In the genomic region with DNA sequence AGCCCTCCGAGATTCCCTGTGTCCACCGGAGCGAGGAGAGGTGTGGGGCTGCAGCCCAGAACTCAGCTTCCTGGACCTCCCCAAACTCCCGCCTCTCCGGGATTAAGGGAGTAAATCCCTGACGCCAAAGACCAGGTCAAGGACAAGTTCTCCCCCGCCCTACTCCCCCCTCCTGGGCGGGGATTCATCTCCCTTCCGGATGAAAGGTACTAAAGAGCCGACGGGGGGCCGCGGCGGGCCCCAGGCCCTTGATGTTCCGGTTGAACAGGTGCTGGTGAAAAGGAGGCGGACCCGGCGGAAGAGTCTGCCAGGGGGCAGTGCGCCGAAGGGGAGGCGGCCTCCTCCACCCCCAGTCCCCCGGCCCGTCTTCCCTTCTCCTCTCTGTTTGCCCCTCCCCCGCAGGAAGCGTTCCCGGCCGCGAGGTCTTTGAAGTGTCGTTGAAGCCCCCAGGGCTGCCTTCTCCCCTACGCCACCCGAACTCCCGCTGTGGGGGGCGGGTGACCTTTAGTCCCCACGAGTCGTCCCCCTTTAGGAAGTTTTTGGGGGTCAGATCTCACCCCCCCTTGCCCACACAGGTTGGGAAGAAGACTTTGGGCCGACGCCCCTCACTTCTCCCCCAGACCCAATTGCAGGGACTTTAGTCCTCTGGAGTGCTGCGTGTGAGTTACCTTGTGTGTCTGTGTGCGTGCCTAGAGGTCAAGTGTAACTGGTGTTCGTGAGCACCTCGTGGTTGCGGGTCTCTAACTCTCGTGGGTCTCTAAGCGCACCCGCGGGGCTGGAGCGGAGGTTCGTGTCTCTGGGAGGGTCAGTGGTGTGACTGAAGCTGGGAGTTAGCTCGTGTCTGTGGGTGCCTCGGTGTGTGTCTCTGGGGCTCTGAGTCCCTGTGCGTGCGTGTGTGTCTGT, we compare ENCODE assay signal across 1 cellular context.
A peak's percentile ranks its signal among the peaks of the same experiment; 100 is the strongest.
TF ChIP-seq lines count a peak whose summit lies in the region.

No MANE protein-coding gene starts in this region.

TF ChIP-seq in K562, 482 proteins besides CTCF, POLR2A, EP300 and RAD21 (continued from another document and continues in another):
- TF ChIP-seq, protein P1, sequence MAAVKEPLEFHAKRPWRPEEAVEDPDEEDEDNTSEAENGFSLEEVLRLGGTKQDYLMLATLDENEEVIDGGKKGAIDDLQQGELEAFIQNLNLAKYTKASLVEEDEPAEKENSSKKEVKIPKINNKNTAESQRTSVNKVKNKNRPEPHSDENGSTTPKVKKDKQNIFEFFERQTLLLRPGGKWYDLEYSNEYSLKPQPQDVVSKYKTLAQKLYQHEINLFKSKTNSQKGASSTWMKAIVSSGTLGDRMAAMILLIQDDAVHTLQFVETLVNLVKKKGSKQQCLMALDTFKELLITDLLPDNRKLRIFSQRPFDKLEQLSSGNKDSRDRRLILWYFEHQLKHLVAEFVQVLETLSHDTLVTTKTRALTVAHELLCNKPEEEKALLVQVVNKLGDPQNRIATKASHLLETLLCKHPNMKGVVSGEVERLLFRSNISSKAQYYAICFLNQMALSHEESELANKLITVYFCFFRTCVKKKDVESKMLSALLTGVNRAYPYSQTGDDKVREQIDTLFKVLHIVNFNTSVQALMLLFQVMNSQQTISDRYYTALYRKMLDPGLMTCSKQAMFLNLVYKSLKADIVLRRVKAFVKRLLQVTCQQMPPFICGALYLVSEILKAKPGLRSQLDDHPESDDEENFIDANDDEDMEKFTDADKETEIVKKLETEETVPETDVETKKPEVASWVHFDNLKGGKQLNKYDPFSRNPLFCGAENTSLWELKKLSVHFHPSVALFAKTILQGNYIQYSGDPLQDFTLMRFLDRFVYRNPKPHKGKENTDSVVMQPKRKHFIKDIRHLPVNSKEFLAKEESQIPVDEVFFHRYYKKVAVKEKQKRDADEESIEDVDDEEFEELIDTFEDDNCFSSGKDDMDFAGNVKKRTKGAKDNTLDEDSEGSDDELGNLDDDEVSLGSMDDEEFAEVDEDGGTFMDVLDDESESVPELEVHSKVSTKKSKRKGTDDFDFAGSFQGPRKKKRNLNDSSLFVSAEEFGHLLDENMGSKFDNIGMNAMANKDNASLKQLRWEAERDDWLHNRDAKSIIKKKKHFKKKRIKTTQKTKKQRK (IDR thresholded peaks at IDR 0.05; ENCODE audit: borderline replicate concordance, low read depth, low read length), result no peak
- TF ChIP-seq PTBP1 (IDR thresholded peaks at IDR 0.05; ENCODE audit: low read depth, low read length) (peak; percentile 86; the same call in 1 of the 2 replicates), CHD1 (IDR thresholded peaks at IDR 0.05; ENCODE audit: low read length) (peak; percentile 75), L3MBTL2 (IDR thresholded peaks at IDR 0.05) (peak; percentile 77; the same call in 1 of the 2 replicates), CBX2 (IDR thresholded peaks at IDR 0.05; ENCODE audit: insufficient read depth, low read length, poor library complexity, severe bottlenecking) (no peak), RCOR1 (IDR thresholded peaks at IDR 0.05; ENCODE audit: borderline replicate concordance in 1 of 2, low read depth in 2 of 2, low read length in 2 of 2) (peak in 1 of 2 experiments; percentile 88; a peak in 2 of 4 replicates), HMBOX1 (IDR thresholded peaks at IDR 0.05) (0 out of 2 replicates have a peak, but pooled peaks have one; percentile 36), ZNF717 (CRISPR knock-in tag; IDR thresholded peaks at IDR 0.05) (no peak), ZSCAN29 (IDR thresholded peaks at IDR 0.05) (0 out of 2 replicates have a peak, but pooled peaks have one; percentile 22), HSF4 (CRISPR knock-in tag; IDR thresholded peaks at IDR 0.05; ENCODE audit: borderline replicate concordance) (no peak), ZNF444 (CRISPR knock-in tag; IDR thresholded peaks at IDR 0.05) (no peak), RBM22 (IDR thresholded peaks at IDR 0.05; ENCODE audit: low read depth, low read length, poor library complexity, severe bottlenecking) (no peak), LEF1 (IDR thresholded peaks at IDR 0.05) (0 out of 2 replicates have a peak, but pooled peaks have one; percentile 62), NR2C1 (IDR thresholded peaks at IDR 0.05) (0 out of 2 replicates have a peak, but pooled peaks have one; percentile 20), NR2C1 (tag; IDR thresholded peaks at IDR 0.05) (peak; percentile 81), ELF4 (CRISPR knock-in tag; IDR thresholded peaks at IDR 0.05) (no peak), ZNF431 (CRISPR knock-in tag; IDR thresholded peaks at IDR 0.05) (0 out of 2 replicates have a peak, but pooled peaks have one; percentile 16), ZNF668 (CRISPR knock-in tag; IDR thresholded peaks at IDR 0.05) (no peak), RBM14 (IDR thresholded peaks at IDR 0.05; ENCODE audit: borderline replicate concordance, insufficient read depth, low read depth, low read length) (no peak), NFATC3 (IDR thresholded peaks at IDR 0.05) (no peak), MEF2D (tag; conservative IDR thresholded peaks at IDR 0.05; ENCODE audit: low read depth) (no peak), KAT8 (IDR thresholded peaks at IDR 0.05; ENCODE audit: low read depth) (no peak), PHTF2 (CRISPR knock-in tag; IDR thresholded peaks at IDR 0.05) (no peak), MYNN (IDR thresholded peaks at IDR 0.05) (peak; percentile 55; the same call in 1 of the 2 replicates), MYNN (CRISPR knock-in tag; IDR thresholded peaks at IDR 0.05) (no peak), NBN (IDR thresholded peaks at IDR 0.05; ENCODE audit: low read depth) (peak; percentile 54; the same call in 1 of the 2 replicates), PHF8 (IDR thresholded peaks at IDR 0.05; ENCODE audit: borderline replicate concordance, low read length) (peak; percentile 25; the same call in 1 of the 2 replicates), BRD4 (IDR thresholded peaks at IDR 0.05) (no peak), RBM39 (optimal IDR thresholded peaks at IDR 0.05; ENCODE audit: low read depth, low read length) (no peak), FOXK1 (CRISPR knock-in tag; IDR thresholded peaks at IDR 0.05; ENCODE audit: borderline replicate concordance) (no peak), SRF (CRISPR knock-in tag; IDR thresholded peaks at IDR 0.05) (0 out of 4 replicates have a peak, but pooled peaks of 1 of the 2 experiments have one; percentile 22), CXXC5 (CRISPR knock-in tag; IDR thresholded peaks at IDR 0.05) (peak; percentile 74)
- TF ChIP-seq, protein P2, sequence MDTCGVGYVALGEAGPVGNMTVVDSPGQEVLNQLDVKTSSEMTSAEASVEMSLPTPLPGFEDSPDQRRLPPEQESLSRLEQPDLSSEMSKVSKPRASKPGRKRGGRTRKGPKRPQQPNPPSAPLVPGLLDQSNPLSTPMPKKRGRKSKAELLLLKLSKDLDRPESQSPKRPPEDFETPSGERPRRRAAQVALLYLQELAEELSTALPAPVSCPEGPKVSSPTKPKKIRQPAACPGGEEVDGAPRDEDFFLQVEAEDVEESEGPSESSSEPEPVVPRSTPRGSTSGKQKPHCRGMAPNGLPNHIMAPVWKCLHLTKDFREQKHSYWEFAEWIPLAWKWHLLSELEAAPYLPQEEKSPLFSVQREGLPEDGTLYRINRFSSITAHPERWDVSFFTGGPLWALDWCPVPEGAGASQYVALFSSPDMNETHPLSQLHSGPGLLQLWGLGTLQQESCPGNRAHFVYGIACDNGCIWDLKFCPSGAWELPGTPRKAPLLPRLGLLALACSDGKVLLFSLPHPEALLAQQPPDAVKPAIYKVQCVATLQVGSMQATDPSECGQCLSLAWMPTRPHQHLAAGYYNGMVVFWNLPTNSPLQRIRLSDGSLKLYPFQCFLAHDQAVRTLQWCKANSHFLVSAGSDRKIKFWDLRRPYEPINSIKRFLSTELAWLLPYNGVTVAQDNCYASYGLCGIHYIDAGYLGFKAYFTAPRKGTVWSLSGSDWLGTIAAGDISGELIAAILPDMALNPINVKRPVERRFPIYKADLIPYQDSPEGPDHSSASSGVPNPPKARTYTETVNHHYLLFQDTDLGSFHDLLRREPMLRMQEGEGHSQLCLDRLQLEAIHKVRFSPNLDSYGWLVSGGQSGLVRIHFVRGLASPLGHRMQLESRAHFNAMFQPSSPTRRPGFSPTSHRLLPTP (IDR thresholded peaks at IDR 0.05; ENCODE audit: borderline replicate concordance, extremely low read depth, insufficient read length), result peak; percentile 80
- TF ChIP-seq, protein P3, sequence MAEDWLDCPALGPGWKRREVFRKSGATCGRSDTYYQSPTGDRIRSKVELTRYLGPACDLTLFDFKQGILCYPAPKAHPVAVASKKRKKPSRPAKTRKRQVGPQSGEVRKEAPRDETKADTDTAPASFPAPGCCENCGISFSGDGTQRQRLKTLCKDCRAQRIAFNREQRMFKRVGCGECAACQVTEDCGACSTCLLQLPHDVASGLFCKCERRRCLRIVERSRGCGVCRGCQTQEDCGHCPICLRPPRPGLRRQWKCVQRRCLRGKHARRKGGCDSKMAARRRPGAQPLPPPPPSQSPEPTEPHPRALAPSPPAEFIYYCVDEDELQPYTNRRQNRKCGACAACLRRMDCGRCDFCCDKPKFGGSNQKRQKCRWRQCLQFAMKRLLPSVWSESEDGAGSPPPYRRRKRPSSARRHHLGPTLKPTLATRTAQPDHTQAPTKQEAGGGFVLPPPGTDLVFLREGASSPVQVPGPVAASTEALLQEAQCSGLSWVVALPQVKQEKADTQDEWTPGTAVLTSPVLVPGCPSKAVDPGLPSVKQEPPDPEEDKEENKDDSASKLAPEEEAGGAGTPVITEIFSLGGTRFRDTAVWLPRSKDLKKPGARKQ (CRISPR knock-in tag; IDR thresholded peaks at IDR 0.05), result no peak
- TF ChIP-seq, protein P4, sequence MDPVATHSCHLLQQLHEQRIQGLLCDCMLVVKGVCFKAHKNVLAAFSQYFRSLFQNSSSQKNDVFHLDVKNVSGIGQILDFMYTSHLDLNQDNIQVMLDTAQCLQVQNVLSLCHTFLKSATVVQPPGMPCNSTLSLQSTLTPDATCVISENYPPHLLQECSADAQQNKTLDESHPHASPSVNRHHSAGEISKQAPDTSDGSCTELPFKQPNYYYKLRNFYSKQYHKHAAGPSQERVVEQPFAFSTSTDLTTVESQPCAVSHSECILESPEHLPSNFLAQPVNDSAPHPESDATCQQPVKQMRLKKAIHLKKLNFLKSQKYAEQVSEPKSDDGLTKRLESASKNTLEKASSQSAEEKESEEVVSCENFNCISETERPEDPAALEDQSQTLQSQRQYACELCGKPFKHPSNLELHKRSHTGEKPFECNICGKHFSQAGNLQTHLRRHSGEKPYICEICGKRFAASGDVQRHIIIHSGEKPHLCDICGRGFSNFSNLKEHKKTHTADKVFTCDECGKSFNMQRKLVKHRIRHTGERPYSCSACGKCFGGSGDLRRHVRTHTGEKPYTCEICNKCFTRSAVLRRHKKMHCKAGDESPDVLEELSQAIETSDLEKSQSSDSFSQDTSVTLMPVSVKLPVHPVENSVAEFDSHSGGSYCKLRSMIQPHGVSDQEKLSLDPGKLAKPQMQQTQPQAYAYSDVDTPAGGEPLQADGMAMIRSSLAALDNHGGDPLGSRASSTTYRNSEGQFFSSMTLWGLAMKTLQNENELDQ (CRISPR knock-in tag; IDR thresholded peaks at IDR 0.05; ENCODE audit: borderline replicate concordance), result no peak
- TF ChIP-seq, protein P5, sequence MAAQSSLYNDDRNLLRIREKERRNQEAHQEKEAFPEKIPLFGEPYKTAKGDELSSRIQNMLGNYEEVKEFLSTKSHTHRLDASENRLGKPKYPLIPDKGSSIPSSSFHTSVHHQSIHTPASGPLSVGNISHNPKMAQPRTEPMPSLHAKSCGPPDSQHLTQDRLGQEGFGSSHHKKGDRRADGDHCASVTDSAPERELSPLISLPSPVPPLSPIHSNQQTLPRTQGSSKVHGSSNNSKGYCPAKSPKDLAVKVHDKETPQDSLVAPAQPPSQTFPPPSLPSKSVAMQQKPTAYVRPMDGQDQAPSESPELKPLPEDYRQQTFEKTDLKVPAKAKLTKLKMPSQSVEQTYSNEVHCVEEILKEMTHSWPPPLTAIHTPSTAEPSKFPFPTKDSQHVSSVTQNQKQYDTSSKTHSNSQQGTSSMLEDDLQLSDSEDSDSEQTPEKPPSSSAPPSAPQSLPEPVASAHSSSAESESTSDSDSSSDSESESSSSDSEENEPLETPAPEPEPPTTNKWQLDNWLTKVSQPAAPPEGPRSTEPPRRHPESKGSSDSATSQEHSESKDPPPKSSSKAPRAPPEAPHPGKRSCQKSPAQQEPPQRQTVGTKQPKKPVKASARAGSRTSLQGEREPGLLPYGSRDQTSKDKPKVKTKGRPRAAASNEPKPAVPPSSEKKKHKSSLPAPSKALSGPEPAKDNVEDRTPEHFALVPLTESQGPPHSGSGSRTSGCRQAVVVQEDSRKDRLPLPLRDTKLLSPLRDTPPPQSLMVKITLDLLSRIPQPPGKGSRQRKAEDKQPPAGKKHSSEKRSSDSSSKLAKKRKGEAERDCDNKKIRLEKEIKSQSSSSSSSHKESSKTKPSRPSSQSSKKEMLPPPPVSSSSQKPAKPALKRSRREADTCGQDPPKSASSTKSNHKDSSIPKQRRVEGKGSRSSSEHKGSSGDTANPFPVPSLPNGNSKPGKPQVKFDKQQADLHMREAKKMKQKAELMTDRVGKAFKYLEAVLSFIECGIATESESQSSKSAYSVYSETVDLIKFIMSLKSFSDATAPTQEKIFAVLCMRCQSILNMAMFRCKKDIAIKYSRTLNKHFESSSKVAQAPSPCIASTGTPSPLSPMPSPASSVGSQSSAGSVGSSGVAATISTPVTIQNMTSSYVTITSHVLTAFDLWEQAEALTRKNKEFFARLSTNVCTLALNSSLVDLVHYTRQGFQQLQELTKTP (IDR thresholded peaks at IDR 0.05; ENCODE audit: low read depth in 1 of 2, partially characterized antibody in 2 of 2), result peak in 1 of 2 experiments; percentile 13
